ENCODE assay signal across 19 cellular contexts in genomic region chr4:187865914-187866313, GRCh38.
"Had no signal": no experiment of that assay in that cellular context is flagged by ENCODE, and none has a peak within 500 bp of the region (broad histone marks: within the 10 kb centered on the region; RNA-seq: fewer than 3 reads in every experiment).

No MANE protein-coding gene starts in this region.

- H3K36me3 ChIP-seq: breast epithelium, Peyer's patch had no signal

- H3K4me3 Mint-ChIP-seq: activated CD8-positive, alpha-beta T cell treated with anti-CD3 and anti-CD28 coated beads, Interleukin-2, amount 10 ng/mL, durations not matched to agents 7 days and 5 days; activated naive CD4-positive, alpha-beta T cell treated with anti-CD3 and anti-CD28 coated beads, Interleukin-2, amount 50 U/mL, for 24 hours; T-helper 1 cell treated with Interleukin-12 subunit alpha and Interleukin-12 subunit beta and Interleukin-4 antibody, amounts not matched to agents 30 μg/mL and 1 μg/mL, for 36 hours had no signal

- H3K27ac ChIP-seq: breast epithelium, Peyer's patch had no signal

- H3K4me1 Mint-ChIP-seq: activated naive CD4-positive, alpha-beta T cell treated with anti-CD3 and anti-CD28 coated beads, Interleukin-2, amount 50 U/mL, for 24 hours had no signal

- DNase-seq: activated CD4-positive, alpha-beta T cell treated with anti-CD3 and anti-CD28 coated beads for 48 hours; activated CD4-positive, alpha-beta T cell treated with anti-CD3 and anti-CD28 coated beads, Interleukin-2, amount 50 U/mL, for 4 hours; activated CD4-positive, CD25-positive, alpha-beta regulatory T cell treated with anti-CD3 and anti-CD28 coated beads, Interleukin-2, amount 50 U/mL, for 72 hours; activated CD8-positive, alpha-beta memory T cell treated with anti-CD3 and anti-CD28 coated beads, Interleukin-2, amount 50 U/mL, for 48 hours; activated CD8-positive, alpha-beta T cell treated with anti-CD3 and anti-CD28 coated beads, Interleukin-2, amount 10 ng/mL, durations not matched to agents 7 days and 5 days; activated T-cell treated with anti-CD3 and anti-CD28 coated beads, Interleukin-2, amount 50 U/mL, for 1 hour; aorta; caudate nucleus; Kasumi-1; NCI-H1048; NCI-H2029; NCI-H345; NCI-H510A; NCI-H69; Peyer's patch; SIG-M5 had no signal

- H3K4me1 ChIP-seq: breast epithelium, Peyer's patch had no signal

- H3K27ac Mint-ChIP-seq: activated CD8-positive, alpha-beta T cell treated with anti-CD3 and anti-CD28 coated beads, Interleukin-2, amount 10 ng/mL, durations not matched to agents 7 days and 5 days; activated naive CD4-positive, alpha-beta T cell treated with anti-CD3 and anti-CD28 coated beads, Interleukin-2, amount 50 U/mL, for 24 hours; T-helper 1 cell treated with Interleukin-12 subunit alpha and Interleukin-12 subunit beta and Interleukin-4 antibody, amounts not matched to agents 30 μg/mL and 1 μg/mL, for 36 hours had no signal

- H3K4me3 ChIP-seq: breast epithelium, Peyer's patch had no signal

- H3K27me3 Mint-ChIP-seq: activated naive CD4-positive, alpha-beta T cell treated with anti-CD3 and anti-CD28 coated beads, Interleukin-2, amount 50 U/mL, for 24 hours had no signal

- H3K9me3 ChIP-seq: breast epithelium, Peyer's patch had no signal

- ATAC-seq: activated CD8-positive, alpha-beta T cell treated with anti-CD3 and anti-CD28 coated beads, Interleukin-2, amount 10 ng/mL, durations not matched to agents 7 days and 5 days had no signal

- H3K36me3 Mint-ChIP-seq: activated naive CD4-positive, alpha-beta T cell treated with anti-CD3 and anti-CD28 coated beads, Interleukin-2, amount 50 U/mL, for 24 hours had no signal

- H3K27me3 ChIP-seq: breast epithelium, Peyer's patch had no signal
